ENCODE assay signal across 6 cellular contexts in genomic region chr22:19446603-19447387, GRCh38. TPM values are rescaled to one million over a fixed set of nuclear protein-coding genes. Genes with fewer than 3 reads are reported as not detected.
DNase-seq lines count a peak whose midpoint lies in the region; ATAC-seq and TF ChIP-seq lines count a peak whose summit lies in the region.

No MANE protein-coding gene starts in this region.

- DNase-seq in GM23248 = peak; percentile 40
- no peak for DNase-seq in activated CD4-positive, alpha-beta memory T cell treated with anti-CD3 and anti-CD28 coated beads, Interleukin-2, amount 10 ng/mL, durations not matched to agents 7 days and 5 days

- no peak for TF ChIP-seq RAD21 in liver (IDR thresholded peaks at IDR 0.05)

- in situ Hi-C loops in GM23248 (cut with MboI) = no loop called here

- CTCF ChIA-PET in activated CD4-positive, alpha-beta memory T cell treated with anti-CD3 and anti-CD28 coated beads, Interleukin-2, amount 10 ng/mL, durations not matched to agents 7 days and 5 days (lab: Charles Lee) = interaction anchor here (0.7 to 1.2 kb wide), 3 partner anchors 16 to 268 kb away, joined by 3 read pairs; no protein-coding TSS in a partner anchor

- H3K9me2 ChIP-seq in GM23248 (ENCODE audit: insufficient read depth) = no peaks in the 10 kb centered on the region

- WGBS in GM23248 (ENCODE audit: low coverage in 1 of 2, low lambda C conversion rate in 2 of 2, missing lambda C conversion rate in 2 of 2), 2 experiments = 18 to 25% methylated on average over 24 to 31 of the region's 31 CpGs
- 16% methylated on average over 31 of the region's 31 CpGs for WGBS in liver

- H3K4me1 ChIP-seq in GM23248 (ENCODE audit: insufficient read depth) (peaks cover 3% of the 10 kb centered on the region; the same call in 1 of the 2 replicates), liver (ENCODE audit: control insufficient read depth in 4 of 4, insufficient read depth in 4 of 4, low read length in 3 of 4) (peaks cover 4 to 19% (median 12%) of the 10 kb centered on the region in 4 donors)

- peaks cover 28% of the 10 kb centered on the region; the same call in 1 of the 2 replicates for H3F3A ChIP-seq in GM23248 (ENCODE audit: insufficient read depth)

- H3K27me3 Mint-ChIP-seq in activated CD4-positive, alpha-beta memory T cell treated with anti-CD3 and anti-CD28 coated beads, Interleukin-2, amount 10 ng/mL, durations not matched to agents 7 days and 5 days = no peaks in the 10 kb centered on the region

- ATAC-seq in HG03432 (IDR thresholded peaks at IDR 0.05; ENCODE audit: unreplicated experiment) = no peak
- ATAC-seq in GM21528 (IDR thresholded peaks at IDR 0.05; ENCODE audit: low FRiP score, unreplicated experiment) = no peak
- no peak for ATAC-seq in HG03045 (IDR thresholded peaks at IDR 0.05; ENCODE audit: unreplicated experiment)

- peaks cover 40% of the 10 kb centered on the region for H3K36me3 Mint-ChIP-seq in activated CD4-positive, alpha-beta memory T cell treated with anti-CD3 and anti-CD28 coated beads, Interleukin-2, amount 10 ng/mL, durations not matched to agents 7 days and 5 days (ENCODE audit: low read depth)

- H3K27ac ChIP-seq in GM23248 (peak overlapping the region; percentile 70), liver (ENCODE audit: low read depth in 1 of 2, low read length in 2 of 2) (peak overlapping the region; percentile 93 to 97)

- no peaks in the 10 kb centered on the region for H3K9me3 ChIP-seq in GM23248 (ENCODE audit: low read depth)
- H3K9me3 ChIP-seq in liver (ENCODE audit: control insufficient read depth in 4 of 4, low read length in 3 of 4) = no peaks in the 10 kb centered on the region

- H3K9ac ChIP-seq in GM23248 = peak overlapping the region; percentile 83
- peak overlapping the region; percentile 73 to 89 for H3K9ac ChIP-seq in liver (ENCODE audit: low read depth in 1 of 2, low read length in 2 of 2)

- H3K36me3 ChIP-seq in GM23248 (ENCODE audit: low read depth) (0 out of 2 replicates have a peak, but pooled peaks cover 10% of the 10 kb centered on the region), liver (ENCODE audit: control insufficient read depth in 4 of 4, insufficient read depth in 3 of 4, low read depth in 1 of 4, low read length in 3 of 4) (peaks cover 0 to 20% (median 12%) of the 10 kb centered on the region in 4 donors)

- H3K4me3 ChIP-seq in GM23248 (peak overlapping the region; percentile 83), liver (ENCODE audit: low read depth in 1 of 3, low read length in 3 of 3) (peak overlapping the region; percentile 82 to 91 (median 89))

- peak overlapping the region; percentile 87 for H3K4me2 ChIP-seq in GM23248 (ENCODE audit: unreplicated experiment)

- POLR2A ChIA-PET in activated CD4-positive, alpha-beta memory T cell treated with anti-CD3 and anti-CD28 coated beads, Interleukin-2, amount 10 ng/mL, durations not matched to agents 7 days and 5 days (lab: Charles Lee) = interaction anchor here (0.6 to 6.6 kb wide), 14 partner anchors 10 to 324 kb away, joined by 3 to 113 read pairs (median 4); partner anchors contain the start of genes CDC45, DGCR2, HIRA and MRPL40

- H3K27ac Mint-ChIP-seq in activated CD4-positive, alpha-beta memory T cell treated with anti-CD3 and anti-CD28 coated beads, Interleukin-2, amount 10 ng/mL, durations not matched to agents 7 days and 5 days = peak overlapping the region; percentile 70

- no peak for TF ChIP-seq CTCF in liver (IDR thresholded peaks at IDR 0.05; ENCODE audit: low read depth, low read length, missing input control)

- peaks cover 51% of the 10 kb centered on the region for H3K79me2 ChIP-seq in GM23248 (ENCODE audit: insufficient read depth)

- H3K27me3 ChIP-seq in GM23248 (replicated peaks; ENCODE audit: insufficient read depth) (no peaks in the 10 kb centered on the region), liver (ENCODE audit: control insufficient read depth in 4 of 4, insufficient read depth in 4 of 4, low read length in 3 of 4) (no peaks in the 10 kb centered on the region)

- no peaks in the 10 kb centered on the region for H3K9me3 Mint-ChIP-seq in activated CD4-positive, alpha-beta memory T cell treated with anti-CD3 and anti-CD28 coated beads, Interleukin-2, amount 10 ng/mL, durations not matched to agents 7 days and 5 days

- H2AFZ ChIP-seq in GM23248 = peak overlapping the region; percentile 88

- no peaks in the 10 kb centered on the region for H4K20me1 ChIP-seq in GM23248 (ENCODE audit: insufficient read depth)

- H3K4me3 Mint-ChIP-seq in activated CD4-positive, alpha-beta memory T cell treated with anti-CD3 and anti-CD28 coated beads, Interleukin-2, amount 10 ng/mL, durations not matched to agents 7 days and 5 days = peak overlapping the region; percentile 80

- H3K4me1 Mint-ChIP-seq in activated CD4-positive, alpha-beta memory T cell treated with anti-CD3 and anti-CD28 coated beads, Interleukin-2, amount 10 ng/mL, durations not matched to agents 7 days and 5 days = peaks cover 37% of the 10 kb centered on the region

TF ChIP-seq in liver, 16 proteins besides CTCF, POLR2A, EP300 and RAD21:
- TF ChIP-seq GABPA (IDR thresholded peaks at IDR 0.05 in 1 of 2, conservative IDR thresholded peaks at IDR 0.05 in 1 of 2) (no peak), TAF1 (conservative IDR thresholded peaks at IDR 0.05) (no peak), SP1 (IDR thresholded peaks at IDR 0.05) (no peak), FOXA2 (IDR thresholded peaks at IDR 0.05) (no peak), REST (IDR thresholded peaks at IDR 0.05) (no peak), HNF4A (conservative IDR thresholded peaks at IDR 0.05) (no peak), EGR1 (IDR thresholded peaks at IDR 0.05; ENCODE audit: low read depth in 2 of 2) (no peak), FOXA1 (IDR thresholded peaks at IDR 0.05) (no peak), YY1 (IDR thresholded peaks at IDR 0.05) (no peak), MAX (IDR thresholded peaks at IDR 0.05) (no peak)

RNA-seq across cellular contexts. Expression of gene C22orf39, which starts 0.7 kb away (rescaled TPM):
- total RNA-seq in GM23248 (2014; rRNA removed; shearing (Covaris generic)) = 14.4 and 15.0 TPM in 2 replicates
- polyA plus RNA-seq in GM23248 (2016; fragmentation: Nextera tagmentation; extraction: Ambion mirVana) (21.3 and 22.8 TPM in 2 replicates), liver (10 to 100 TPM; 11.3 to 14.6 TPM)
- 10 to 100 TPM; 31.8 to 32.9 TPM for total RNA-seq in activated CD4-positive, alpha-beta memory T cell treated with anti-CD3 and anti-CD28 coated beads, Interleukin-2, amount 10 ng/mL, durations not matched to agents 7 days and 5 days
- total RNA-seq in liver = 10 to 100 TPM; 12.4 to 22.4 TPM

RNA-seq across cellular contexts. Expression of gene MRPL40, which starts 14.4 kb away (rescaled TPM):
- 27.3 and 37.6 TPM in 2 replicates for total RNA-seq in GM23248 (2014; rRNA removed; shearing (Covaris generic))
- polyA plus RNA-seq in GM23248 (2016; fragmentation: Nextera tagmentation; extraction: Ambion mirVana) (80.8 and 81.9 TPM in 2 replicates), liver (10 to 100 TPM; 28.9 to 52.0 TPM)
- total RNA-seq in activated CD4-positive, alpha-beta memory T cell treated with anti-CD3 and anti-CD28 coated beads, Interleukin-2, amount 10 ng/mL, durations not matched to agents 7 days and 5 days = 10 to 100 TPM; 22.4 to 24.6 TPM
- total RNA-seq in liver = 10 to 100 TPM; 11.3 to 26.4 TPM

RNA-seq across cellular contexts. Expression of gene HIRA, which starts 15.3 kb away (rescaled TPM):
- total RNA-seq in GM23248 (2014; rRNA removed; shearing (Covaris generic)) = 18.6 and 24.2 TPM in 2 replicates
- polyA plus RNA-seq in GM23248 (2016; fragmentation: Nextera tagmentation; extraction: Ambion mirVana) = 2.1 and 2.7 TPM in 2 replicates
- 10 to 100 TPM; 52.0 to 52.8 TPM for total RNA-seq in activated CD4-positive, alpha-beta memory T cell treated with anti-CD3 and anti-CD28 coated beads, Interleukin-2, amount 10 ng/mL, durations not matched to agents 7 days and 5 days
- total RNA-seq in liver = 10 to 100 TPM; 24.5 to 32.5 TPM
- 10 to 100 TPM in 1 of 2 donors, 1 to 10 TPM in 1; 4.1 to 21.6 TPM for polyA plus RNA-seq in liver

RNA-seq across cellular contexts. Expression of gene UFD1, which starts 32.2 kb away (rescaled TPM):
- 55.2 and 61.2 TPM in 2 replicates for total RNA-seq in GM23248 (2014; rRNA removed; shearing (Covaris generic))
- polyA plus RNA-seq in GM23248 (2016; fragmentation: Nextera tagmentation; extraction: Ambion mirVana) (113 and 117 TPM in 2 replicates), liver (10 to 100 TPM; 63.0 to 64.2 TPM)
- total RNA-seq in activated CD4-positive, alpha-beta memory T cell treated with anti-CD3 and anti-CD28 coated beads, Interleukin-2, amount 10 ng/mL, durations not matched to agents 7 days and 5 days = 10 to 100 TPM; 62.1 to 65.6 TPM
- 10 to 100 TPM; 28.2 to 46.2 TPM for total RNA-seq in liver

RNA-seq across cellular contexts. Expression of gene CDC45, which starts 32.9 kb away (rescaled TPM):
- 9.5 TPM in 2 replicates for total RNA-seq in GM23248 (2014; rRNA removed; shearing (Covaris generic))
- polyA plus RNA-seq in GM23248 (2016; fragmentation: Nextera tagmentation; extraction: Ambion mirVana) (10.1 and 10.6 TPM in 2 replicates), liver (1 to 10 TPM in 1 of 2 donors, under 1 TPM in 1; 0.43 to 1.4 TPM)
- total RNA-seq in activated CD4-positive, alpha-beta memory T cell treated with anti-CD3 and anti-CD28 coated beads, Interleukin-2, amount 10 ng/mL, durations not matched to agents 7 days and 5 days = 10 to 100 TPM; 53.2 to 56.2 TPM
- 10 to 100 TPM in 1 of 2 donors, under 1 TPM in 1; 0.33 to 15.5 TPM for total RNA-seq in liver
